In the genomic region with DNA sequence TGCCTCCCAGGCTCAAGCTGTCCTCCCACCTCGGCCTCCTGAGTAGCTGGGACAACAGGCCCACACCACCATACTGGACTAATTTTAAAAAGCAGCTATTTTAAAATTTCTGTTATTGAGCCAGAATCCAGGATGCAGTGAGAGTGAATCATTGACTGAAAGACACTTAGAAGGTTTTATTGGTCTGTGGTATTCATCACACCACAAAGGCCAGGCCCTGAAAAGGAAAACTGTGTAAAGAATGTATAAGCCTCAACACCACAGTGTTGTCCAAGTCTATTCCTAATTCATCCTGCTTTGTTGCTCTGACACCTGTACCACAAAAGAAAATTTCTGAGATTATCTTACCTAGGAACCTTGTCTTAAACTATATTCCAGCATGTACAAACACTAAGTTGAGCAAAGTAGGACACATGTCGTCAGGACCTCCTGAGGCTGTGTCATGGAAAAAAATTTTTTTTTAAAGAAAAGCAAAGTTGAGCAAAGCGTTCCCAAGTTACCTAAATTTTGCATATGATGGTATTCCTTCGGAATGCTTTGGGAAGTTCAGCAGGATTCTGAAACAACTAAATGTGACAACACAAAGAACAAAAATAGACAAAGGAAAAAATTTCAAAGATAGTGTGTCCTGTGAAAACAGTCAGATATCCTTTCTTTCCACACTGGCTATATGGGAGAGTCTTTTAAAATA, we compare ENCODE assay signal across 15 cellular contexts.
DNase-seq lines count a peak whose midpoint lies in the region; ATAC-seq and TF ChIP-seq lines count a peak whose summit lies in the region.
"Had no signal": no experiment of that assay in that cellular context is flagged by ENCODE, and none has a peak within 500 bp of the region (broad histone marks: within the 10 kb centered on the region; RNA-seq: fewer than 3 reads in every experiment).

No MANE protein-coding gene starts in this region.

- no peaks in the 10 kb centered on the region for H3K9me3 Mint-ChIP-seq in neural progenitor cell

- H3K4me3 ChIP-seq in aorta (ENCODE audit: low read length in 2 of 2) (no peak overlapping the region), neural progenitor cell (no peak overlapping the region)
- H3K4me3 ChIP-seq: heart left ventricle, upper lobe of left lung had no signal

- WGBS in aorta, 2 donors, result 54 to 56% methylated on average over 4 of the region's 4 CpGs

- H3K4me1 ChIP-seq in aorta (ENCODE audit: control insufficient read depth in 1 of 2, insufficient read depth in 2 of 2, low read length in 2 of 2) (no peaks in the 10 kb centered on the region), neural progenitor cell (no peaks in the 10 kb centered on the region)
- H3K4me1 ChIP-seq: upper lobe of left lung had no signal

- H3K9me3 ChIP-seq in aorta (ENCODE audit: control insufficient read depth, low read length), result peaks cover 1% of the 10 kb centered on the region
- no peaks in the 10 kb centered on the region for H3K9me3 ChIP-seq in neural progenitor cell (ENCODE audit: low read depth)
- H3K9me3 ChIP-seq: heart left ventricle, upper lobe of left lung had no signal

- H3K36me3 ChIP-seq in aorta (ENCODE audit: control insufficient read depth in 1 of 2, insufficient read depth in 2 of 2, low read length in 1 of 2) (no peaks in the 10 kb centered on the region), neural progenitor cell (no peaks in the 10 kb centered on the region)
- H3K36me3 ChIP-seq: heart left ventricle, upper lobe of left lung had no signal

- H3K4me1 Mint-ChIP-seq in neural progenitor cell, result peaks cover 6% of the 10 kb centered on the region

- no peaks in the 10 kb centered on the region for H3K27me3 ChIP-seq in aorta (ENCODE audit: control insufficient read depth in 1 of 2, insufficient read depth in 2 of 2, low read length in 1 of 2)
- H3K27me3 ChIP-seq in neural progenitor cell, result no peaks in the 10 kb centered on the region
- H3K27me3 ChIP-seq: heart left ventricle, upper lobe of left lung had no signal

- peaks cover 4% of the 10 kb centered on the region for H3K27me3 Mint-ChIP-seq in neural progenitor cell (ENCODE audit: insufficient read depth, low read depth)
- H3K27me3 Mint-ChIP-seq: progenitor cell of endocrine pancreas, T-helper 17 cell had no signal

- H3K27ac Mint-ChIP-seq in neural progenitor cell, result no peak overlapping the region
- H3K27ac Mint-ChIP-seq: progenitor cell of endocrine pancreas, T-helper 17 cell had no signal

- TF ChIP-seq CTCF in neural progenitor cell (IDR thresholded peaks at IDR 0.05), result no peak

- intact Hi-C loops in aorta (cut with DNase I), result no loop called here

- ATAC-seq in aorta (ENCODE audit: low FRiP score) (no peak), HG03354 (IDR thresholded peaks at IDR 0.05; ENCODE audit: poor library complexity, severe bottlenecking, unreplicated experiment) (no peak)
- ATAC-seq: heart left ventricle, T-helper 17 cell had no signal

- in situ Hi-C loops in SK-MEL-5 (cut with HindIII; ENCODE audit: low pct_unique_long_range_greater_than_20kb, low sequenced_read_pairs), result no loop called here

- H3K4me2 ChIP-seq in neural progenitor cell, result no peak overlapping the region

- H2AFZ ChIP-seq in neural progenitor cell (replicated peaks), result no peak overlapping the region

- H4K20me1 ChIP-seq in neural progenitor cell (ENCODE audit: low read depth), result no peaks in the 10 kb centered on the region

- no peaks in the 10 kb centered on the region for H3K79me2 ChIP-seq in neural progenitor cell (ENCODE audit: low read depth)

- H3K9ac ChIP-seq in neural progenitor cell, result no peak overlapping the region

- no peaks in the 10 kb centered on the region for H3K36me3 Mint-ChIP-seq in neural progenitor cell

- H3K27ac ChIP-seq in aorta (ENCODE audit: low read depth in 1 of 2, low read length in 2 of 2) (no peak overlapping the region), neural progenitor cell (no peak overlapping the region)
- H3K27ac ChIP-seq: heart left ventricle, upper lobe of left lung had no signal

- H3K4me3 Mint-ChIP-seq in neural progenitor cell, result no peak overlapping the region
- H3K4me3 Mint-ChIP-seq: T-helper 17 cell had no signal

- DNase-seq in AG08395 (ENCODE audit: low spot score), result peak; percentile 74
- DNase-seq in H4 (ENCODE audit: low spot score), result peak; percentile 22
- DNase-seq in SK-MEL-5 (ENCODE audit: low read depth, low spot score), result peak; percentile 25
- peak; percentile 53 for DNase-seq in glomerular visceral epithelial cell (ENCODE audit: extremely low spot score)
- no peak for DNase-seq in aorta
- DNase-seq in neural progenitor cell (ENCODE audit: low spot score), result no peak
- no peak for DNase-seq in OCI-M2 (lab: John Stamatoyannopoulos, UW; ENCODE audit: unreplicated experiment)
- DNase-seq: caudate nucleus, heart left ventricle, kidney glomerular epithelial cell, NCI-H1436, T-helper 17 cell, upper lobe of left lung had no signal

- H3F3A ChIP-seq in neural progenitor cell (ENCODE audit: low read depth), result no peaks in the 10 kb centered on the region

Comparison
In these comparisons a context has a peak if more than half of its experiments do, and no peak if none do; other contexts are left out.
1. DNase-seq: peak in AG08395 (single experiment), H4 (single experiment), SK-MEL-5 (single experiment) and glomerular visceral epithelial cell (single experiment); none in aorta (0 of 2), neural progenitor cell (single experiment) and OCI-M2 (single experiment).